25 cellular contexts compared by ENCODE assay signal in genomic region chr4:2151544-2151943, GRCh38.
"Had no signal": no experiment of that assay in that cellular context is flagged by ENCODE, and none has a peak within 500 bp of the region (broad histone marks: within the 10 kb centered on the region; RNA-seq: fewer than 3 reads in every experiment).

No MANE protein-coding gene starts in this region.

- H3K27ac ChIP-seq: coronary artery, dorsolateral prefrontal cortex, esophagus muscularis mucosa, foreskin keratinocyte, gastrocnemius medialis, heart left ventricle, hepatocyte, left lung, lower lobe of right lung had no signal

- H3K4me2 ChIP-seq: hepatocyte had no signal

- H3K4me1 Mint-ChIP-seq: immature natural killer cell, mesothelial cell of epicardium, naive B cell had no signal

- H3K36me3 ChIP-seq: esophagus muscularis mucosa, gastrocnemius medialis, heart left ventricle, left lung, lower lobe of right lung had no signal

- H3K79me2 ChIP-seq: hepatocyte had no signal

- FAIRE-seq: colon, endothelial cell of umbilical vein, kidney had no signal

- H2AFZ ChIP-seq: hepatocyte had no signal

- DNase-seq: dermis blood vessel endothelial cell; dorsolateral prefrontal cortex; effector CD4-positive, alpha-beta T cell; effector memory CD4-positive, alpha-beta T cell; foreskin keratinocyte; gastrocnemius medialis; heart left ventricle; hypothalamus; immature natural killer cell; islet precursor cell; kidney; kidney glomerular epithelial cell; left colon; left lung; left ventricle myocardium superior; lower lobe of right lung; mesenchymal stem cell; mucosa of descending colon; naive B cell had no signal

- H3K4me3 Mint-ChIP-seq: immature natural killer cell, mesothelial cell of epicardium, naive B cell had no signal

- H3K27me3 ChIP-seq: dorsolateral prefrontal cortex, esophagus muscularis mucosa, gastrocnemius medialis, heart left ventricle, hepatocyte, left lung had no signal

- H3K9me3 ChIP-seq: gastrocnemius medialis, lower lobe of right lung, mucosa of descending colon had no signal

- H3K27ac Mint-ChIP-seq: immature natural killer cell, mesothelial cell of epicardium, naive B cell had no signal

- ATAC-seq: foreskin keratinocyte, gastrocnemius medialis, heart left ventricle, left colon, left lung, left ventricle myocardium superior, lower lobe of right lung, mucosa of descending colon had no signal

- H3K4me1 ChIP-seq: esophagus muscularis mucosa, foreskin keratinocyte, gastrocnemius medialis, heart left ventricle, left lung, lower lobe of right lung had no signal

- H3K4me3 ChIP-seq: coronary artery, dorsolateral prefrontal cortex, esophagus muscularis mucosa, gastrocnemius medialis, heart left ventricle, hepatocyte, left lung, lower lobe of right lung, mucosa of descending colon had no signal
